ENCODE assay signal across 10 cellular contexts in genomic region chr6:149852180-149852579, GRCh38. TPM values are rescaled to one million over a fixed set of nuclear protein-coding genes. Genes with fewer than 3 reads are reported as not detected.
A peak's percentile ranks its signal among the peaks of the same experiment; 100 is the strongest.
DNase-seq lines count a peak whose midpoint lies in the region; ATAC-seq, FAIRE-seq and TF ChIP-seq lines count a peak whose summit lies in the region.
"Had no signal": no experiment of that assay in that cellular context is flagged by ENCODE, and none has a peak within 500 bp of the region (broad histone marks: within the 10 kb centered on the region; RNA-seq: fewer than 3 reads in every experiment).

No MANE protein-coding gene starts in this region.

- DNase-seq in heart left ventricle = peak in 1 of 5 donors; percentile 36
- no peak for DNase-seq in right atrium auricular region (ENCODE audit: low spot score)
- DNase-seq in fibroblast of gingiva (ENCODE audit: low read depth) = peak; percentile 9
- DNase-seq in aorta = no peak
- no peak for DNase-seq in nephron progenitor cell
- DNase-seq in GM19239 (ENCODE audit: insufficient read length, low spot score) = no peak
- no peak for DNase-seq in GM19238 (ENCODE audit: insufficient read length, low spot score)
- DNase-seq: stimulated activated CD8-positive, alpha-beta memory T cell treated with anti-CD3 and anti-CD28 coated beads, Interleukin-4, amount 100 ng/mL, for 48 hours had no signal

- TF ChIP-seq CTCF in heart left ventricle (IDR thresholded peaks at IDR 0.05) = no peak
- TF ChIP-seq CTCF in right atrium auricular region (IDR thresholded peaks at IDR 0.05) = no peak
- no peak for TF ChIP-seq CTCF in OCI-LY1 (IDR thresholded peaks at IDR 0.05; ENCODE audit: low read length)
- no peak for TF ChIP-seq CTCF in nephron progenitor cell (IDR thresholded peaks at IDR 0.05)

- H3K4me3 ChIP-seq in heart left ventricle (no peak overlapping the region), right atrium auricular region (no peak overlapping the region), OCI-LY1 (ENCODE audit: low read depth, low read length, poor library complexity, severe bottlenecking) (no peak overlapping the region), aorta (ENCODE audit: low read length in 2 of 2) (no peak overlapping the region)

- no peak overlapping the region for H3K4me3 Mint-ChIP-seq in nephron progenitor cell

- H4K20me1 ChIP-seq in OCI-LY1 (ENCODE audit: insufficient read depth, low read length) = no peaks in the 10 kb centered on the region

- H3K27me3 Mint-ChIP-seq in nephron progenitor cell (ENCODE audit: low read depth, poor library complexity) = peaks cover 11% of the 10 kb centered on the region

- H2AFZ ChIP-seq in OCI-LY1 (ENCODE audit: low read length) = no peak overlapping the region

- H3K79me2 ChIP-seq in OCI-LY1 (ENCODE audit: insufficient read depth, low read length) = no peaks in the 10 kb centered on the region

- H3K36me3 ChIP-seq in heart left ventricle (peaks cover 0 to 14% (median 0%) of the 10 kb centered on the region in 9 donors), right atrium auricular region (no peaks in the 10 kb centered on the region), OCI-LY1 (ENCODE audit: insufficient read depth, low read length) (no peaks in the 10 kb centered on the region), aorta (ENCODE audit: control insufficient read depth in 1 of 2, insufficient read depth in 2 of 2, low read length in 1 of 2) (no peaks in the 10 kb centered on the region)

- peak overlapping the region; percentile 7; the same call in 1 of the 2 replicates for H3K4me2 ChIP-seq in OCI-LY1 (ENCODE audit: low read length)

- H3K27ac ChIP-seq in heart left ventricle (peak overlapping the region in 1 of 12 donors; percentile 15), right atrium auricular region (peak overlapping the region in 1 of 2 donors; percentile 47), OCI-LY1 (ENCODE audit: low read depth, low read length, poor library complexity, severe bottlenecking) (no peak overlapping the region), aorta (ENCODE audit: low read depth in 1 of 2, low read length in 2 of 2) (no peak overlapping the region)

- peaks cover 0 to 15% (median 6%) of the 10 kb centered on the region in 12 donors for H3K4me1 ChIP-seq in heart left ventricle
- H3K4me1 ChIP-seq in right atrium auricular region = peaks cover 0 to 16% of the 10 kb centered on the region in 2 donors
- H3K4me1 ChIP-seq in OCI-LY1 (ENCODE audit: insufficient read depth, low read length, severe bottlenecking) = peaks cover 12% of the 10 kb centered on the region
- no peaks in the 10 kb centered on the region for H3K4me1 ChIP-seq in aorta (ENCODE audit: control insufficient read depth in 1 of 2, insufficient read depth in 2 of 2, low read length in 2 of 2)

- H3K27me3 ChIP-seq in heart left ventricle (no peaks in the 10 kb centered on the region), right atrium auricular region (no peaks in the 10 kb centered on the region), OCI-LY1 (ENCODE audit: insufficient read depth, low read length) (0 out of 2 replicates have a peak, but pooled peaks cover 5% of the 10 kb centered on the region), aorta (ENCODE audit: control insufficient read depth in 1 of 2, insufficient read depth in 2 of 2, low read length in 1 of 2) (no peaks in the 10 kb centered on the region)

- no peaks in the 10 kb centered on the region for H3F3A ChIP-seq in OCI-LY1 (ENCODE audit: insufficient read depth, low read length)

- TF ChIP-seq POLR2A in heart left ventricle (IDR thresholded peaks at IDR 0.05) = no peak

- H3K27ac Mint-ChIP-seq in nephron progenitor cell = no peak overlapping the region

- H3K9me3 Mint-ChIP-seq in nephron progenitor cell = no peaks in the 10 kb centered on the region

- FAIRE-seq in GM19239 (lab: Jason Lieb, UNC) = no peak
- FAIRE-seq: HTR-8/SVneo had no signal

- ATAC-seq in heart left ventricle (peak; percentile 63 to 84 (median 73)), aorta (ENCODE audit: low FRiP score) (peak; percentile 37)

- intact Hi-C loops in heart left ventricle (cut with DNase I) (no loop called here), aorta (cut with DNase I) (no loop called here)

- H3K9ac ChIP-seq in OCI-LY1 (ENCODE audit: low read length) = no peak overlapping the region

- 19 to 36% (median 28%) methylated on average over 6 of the region's 6 CpGs for WGBS in heart left ventricle, 4 donors
- 80 to 88% methylated on average over 6 of the region's 6 CpGs for WGBS in aorta, 2 donors

- no peaks in the 10 kb centered on the region for H3K36me3 Mint-ChIP-seq in nephron progenitor cell (ENCODE audit: low read depth)

- H3K4me1 Mint-ChIP-seq in nephron progenitor cell = peaks cover 14% of the 10 kb centered on the region

- no peaks in the 10 kb centered on the region for H3K9me2 ChIP-seq in OCI-LY1 (ENCODE audit: low read depth, low read length)

- H3K9me3 ChIP-seq in heart left ventricle (no peaks in the 10 kb centered on the region), right atrium auricular region (no peaks in the 10 kb centered on the region), OCI-LY1 (ENCODE audit: low read length) (no peaks in the 10 kb centered on the region), aorta (ENCODE audit: control insufficient read depth, low read length) (no peaks in the 10 kb centered on the region)

RNA-seq across cellular contexts. Expression of gene LRP11, which starts 12.0 kb away (rescaled TPM):
- total RNA-seq in heart left ventricle = 10 to 100 TPM; 10.2 to 23.8 (median 13.2) TPM
- 1 to 10 TPM; 5.0 to 8.1 TPM for polyA plus RNA-seq in heart left ventricle
- 10 to 100 TPM; 17.0 to 25.7 TPM for total RNA-seq in right atrium auricular region
- 10 to 100 TPM; 24.4 to 35.3 TPM for total RNA-seq in aorta
- 10 to 100 TPM in 1 of 2 donors, under 1 TPM in 1; 0.63 to 13.3 TPM for polyA plus RNA-seq in aorta

RNA-seq across cellular contexts. Expression of gene RAET1E, which starts 45.7 kb away (rescaled TPM):
- total RNA-seq in heart left ventricle = 1 to 10 TPM in 1 of 9 donors, under 1 TPM in 3, not detected in 5; 0.12 to 5.0 (median 0.50) TPM
- under 1 TPM in 1 of 2 donors, not detected in 1; 0.46 TPM for polyA plus RNA-seq in heart left ventricle
- total RNA-seq in right atrium auricular region = 1 to 10 TPM in 1 of 2 donors, under 1 TPM in 1; 0.52 to 4.3 TPM
- under 1 TPM; 0.18 to 0.65 TPM for total RNA-seq in aorta
- polyA plus RNA-seq in aorta = 1 to 10 TPM in 1 of 2 donors, not detected in 1; 1.7 TPM
